29 cellular contexts compared by ENCODE assay signal in the genomic region with DNA sequence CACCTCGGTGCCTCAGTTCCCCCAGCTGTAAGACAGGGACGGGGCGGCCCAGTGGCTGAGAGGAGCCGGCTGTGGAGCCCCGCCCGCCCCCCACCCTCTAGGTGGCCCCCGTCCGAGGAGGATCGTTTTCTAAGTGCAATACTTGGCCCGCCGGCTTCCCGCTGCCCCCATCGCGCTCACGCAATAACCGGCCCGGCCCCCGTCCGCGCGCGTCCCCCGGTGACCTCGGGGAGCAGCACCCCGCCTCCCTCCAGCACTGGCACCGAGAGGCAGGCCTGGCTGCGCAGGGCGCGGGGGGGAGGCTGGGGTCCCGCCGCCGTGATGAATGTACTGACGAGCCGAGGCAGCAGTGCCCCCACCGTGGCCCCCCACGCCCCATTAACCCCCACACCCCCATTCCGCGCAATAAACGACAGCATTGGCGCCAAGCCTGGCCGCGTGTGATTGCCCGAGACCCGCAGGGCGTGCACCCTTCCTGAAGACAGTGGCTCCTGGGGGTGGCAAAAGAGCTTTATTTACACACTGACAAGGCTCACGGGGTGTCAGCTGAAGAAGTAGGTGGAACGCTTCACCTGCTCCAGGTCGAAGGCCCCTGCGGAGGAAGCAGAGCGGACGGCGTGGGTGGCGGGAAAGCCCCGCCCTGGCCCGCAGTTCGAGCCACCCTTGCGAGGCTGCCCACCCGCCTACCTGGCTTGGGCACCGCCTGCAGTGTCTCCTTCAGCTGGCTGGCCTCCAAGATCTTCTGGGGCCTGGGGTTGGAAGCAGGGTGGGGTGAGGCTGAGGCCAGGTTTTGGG. TPM values are rescaled to one million over a fixed set of nuclear protein-coding genes. Genes with fewer than 3 reads are reported as not detected.
A peak's percentile ranks its signal among the peaks of the same experiment; 100 is the strongest.
DNase-seq lines count a peak whose midpoint lies in the region; ATAC-seq, FAIRE-seq and TF ChIP-seq lines count a peak whose summit lies in the region.
"Had no signal": no experiment of that assay in that cellular context is flagged by ENCODE, and none has a peak within 500 bp of the region (broad histone marks: within the 10 kb centered on the region; RNA-seq: fewer than 3 reads in every experiment).

No MANE protein-coding gene starts in this region.

- H3K4me1 Mint-ChIP-seq in activated B cell treated with CpG ODN at 0.5 μM for 24 hours = peaks cover 6% of the 10 kb centered on the region
- H3K4me1 Mint-ChIP-seq: H9 had no signal

- no peaks in the 10 kb centered on the region for H3K27me3 ChIP-seq in SK-N-SH (ENCODE audit: insufficient read depth)
- peaks cover 8 to 28% (median 15%) of the 10 kb centered on the region in 3 donors for H3K27me3 ChIP-seq in sigmoid colon
- H3K27me3 ChIP-seq: SJCRH30 had no signal

- no peaks in the 10 kb centered on the region for H3K9me3 Mint-ChIP-seq in activated B cell treated with CpG ODN at 0.5 μM for 24 hours
- H3K9me3 Mint-ChIP-seq: H9, HFFc6 had no signal

- H3F3A ChIP-seq in SK-N-SH (replicated peaks; ENCODE audit: insufficient read depth) = peaks cover 1% of the 10 kb centered on the region

- TF ChIP-seq CTCF in activated B cell treated with CpG ODN at 0.5 μM for 24 hours (IDR thresholded peaks at IDR 0.05) = no peak
- no peak for TF ChIP-seq CTCF in kidney (IDR thresholded peaks at IDR 0.05; ENCODE audit: borderline replicate concordance, extremely low read depth, insufficient read depth)
- TF ChIP-seq CTCF in SK-N-SH (IDR thresholded peaks at IDR 0.05) = no peak
- TF ChIP-seq CTCF in sigmoid colon (IDR thresholded peaks at IDR 0.05) = no peak

- no peaks in the 10 kb centered on the region for H4K20me1 ChIP-seq in SK-N-SH (ENCODE audit: insufficient read depth)

- DNase-seq in NCI-H345 (lab: John Stamatoyannopoulos, UW) (peak; percentile 23), NCI-H345 treated with DMSO at 0.1 percent for 48 hours (lab: John Stamatoyannopoulos, UW; ENCODE audit: unreplicated experiment) (no peak), activated B cell treated with CpG ODN at 0.5 μM for 24 hours (no peak), kidney (peak; percentile 78), sciatic nerve (ENCODE audit: low spot score) (peak; percentile 65), SK-N-SH (no peak), sigmoid colon (no peak)
- DNase-seq in stimulated activated CD4-positive, alpha-beta T cell treated with anti-CD3 and anti-CD28 coated beads, Interleukin-12 subunit alpha, Interleukin-12 subunit beta, amount 100 ng/mL, for 4 hours = no peak
- DNase-seq: DMS53; GM23248; H9; HFFc6; IMR-90; NCI-H1092 treated with DMSO at 0.1 percent for 48 hours; NCI-H1436; NCI-H187 treated with DMSO at 0.1 percent for 48 hours; NCI-H2171 treated with DMSO at 0.1 percent for 48 hours; NCI-H446; NCI-H524 treated with DMSO at 0.1 percent for 48 hours; NCI-H82; NK-92 treated with Interleukin-12 subunit alpha and Interleukin-12 subunit beta, amount 100 ng/mL, for 24 hours; PC-3; SJCRH30 had no signal

- H3K36me3 Mint-ChIP-seq in activated B cell treated with CpG ODN at 0.5 μM for 24 hours (ENCODE audit: low read depth) = peaks cover 29% of the 10 kb centered on the region

- H3K9ac ChIP-seq in kidney (ENCODE audit: low read length in 2 of 2) = no peak overlapping the region
- H3K9ac ChIP-seq in SK-N-SH = no peak overlapping the region
- H3K9ac ChIP-seq: GM23248 had no signal

- no peak overlapping the region for H3K4me2 ChIP-seq in SK-N-SH

- H3K4me3 ChIP-seq in kidney (ENCODE audit: low read length in 2 of 2) (no peak overlapping the region), SK-N-SH (ENCODE audit: low read depth in 2 of 2, low read length in 1 of 2) (no peak overlapping the region), sigmoid colon (no peak overlapping the region)
- H3K4me3 ChIP-seq: GM23248, SJCRH30 had no signal

- H3K27me3 Mint-ChIP-seq in activated B cell treated with CpG ODN at 0.5 μM for 24 hours = peaks cover 3% of the 10 kb centered on the region

- TF ChIP-seq EP300 in SK-N-SH (IDR thresholded peaks at IDR 0.05; ENCODE audit: borderline replicate concordance in 1 of 2, low read depth in 1 of 2, low read length in 1 of 2) (no peak), sigmoid colon (IDR thresholded peaks at IDR 0.05) (no peak)

- no peak for TF ChIP-seq POLR2A in sigmoid colon (IDR thresholded peaks at IDR 0.05)

- H3K9me3 ChIP-seq in kidney (ENCODE audit: control insufficient read depth in 1 of 2, low read length in 2 of 2) (no peaks in the 10 kb centered on the region), SK-N-SH (no peaks in the 10 kb centered on the region), sigmoid colon (no peaks in the 10 kb centered on the region)
- H3K9me3 ChIP-seq: SJCRH30 had no signal

- no peak overlapping the region for H3K27ac ChIP-seq in kidney (ENCODE audit: low read depth in 2 of 2, low read length in 2 of 2)
- no peak overlapping the region for H3K27ac ChIP-seq in SK-N-SH (ENCODE audit: low read depth in 2 of 2, low read length in 1 of 2)
- H3K27ac ChIP-seq in sigmoid colon = no peak overlapping the region
- H3K27ac ChIP-seq: 22Rv1, GM23248, SJCRH30 had no signal

- TF ChIP-seq RAD21 in SK-N-SH (IDR thresholded peaks at IDR 0.05; ENCODE audit: low read length) = no peak

- no peak overlapping the region for H2AFZ ChIP-seq in SK-N-SH (ENCODE audit: low read depth)
- H2AFZ ChIP-seq: GM23248 had no signal

- whole genome bisulfite sequencing in SK-N-SH (ENCODE audit: low lambda C conversion rate) = 92% methylated on average over 50 of the region's 59 CpGs
- 61 to 86% methylated on average over 59 of the region's 59 CpGs for WGBS in sigmoid colon, 2 donors

- no peak overlapping the region for H3K27ac Mint-ChIP-seq in activated B cell treated with CpG ODN at 0.5 μM for 24 hours
- H3K27ac Mint-ChIP-seq: H9, HFFc6 had no signal

- no peaks in the 10 kb centered on the region for H3K36me3 ChIP-seq in kidney (ENCODE audit: control insufficient read depth in 1 of 2, insufficient read depth in 2 of 2, low read length in 2 of 2)
- H3K36me3 ChIP-seq in SK-N-SH (replicated peaks in 1 of 2; ENCODE audit: control insufficient read depth in 1 of 2, insufficient read depth in 2 of 2, low read length in 1 of 2) = peaks cover 0 to 41% of the 10 kb centered on the region in 2 experiments
- peaks cover 32 to 49% (median 43%) of the 10 kb centered on the region in 4 donors for H3K36me3 ChIP-seq in sigmoid colon

- POLR2A ChIA-PET in activated B cell treated with CpG ODN at 0.5 μM for 24 hours (lab: Charles Lee) = no interaction called here
- POLR2A ChIA-PET in SK-N-SH (lab: Yijun Ruan, JAX) = no interaction called here

- ATAC-seq in activated B cell treated with CpG ODN at 0.5 μM for 24 hours (ENCODE audit: low read depth) (peak; percentile 53), sciatic nerve (no peak)
- ATAC-seq: PC-3, Right ventricle myocardium inferior had no signal

- intact Hi-C loops in activated B cell treated with CpG ODN at 0.5 μM for 24 hours (cut with micrococcal nuclease) = loop anchor here (10.0 kb wide), 1 partner anchor 48 kb away; a partner anchor contains a TSS
- intact Hi-C loops in kidney (cut with DNase I) = no loop called here
- intact Hi-C loops in sciatic nerve (cut with DNase I) = no loop called here
- intact Hi-C loops in sigmoid colon (cut with DNase I) = no loop called here

- H3K9me2 ChIP-seq in SK-N-SH = no peaks in the 10 kb centered on the region

- FAIRE-seq in kidney (lab: Jason Lieb, UNC) = no peak
- FAIRE-seq: GM19239 had no signal

- no peaks in the 10 kb centered on the region for H3K4me1 ChIP-seq in kidney (ENCODE audit: control insufficient read depth in 1 of 2, insufficient read depth in 1 of 2, low read depth in 1 of 2, low read length in 2 of 2)
- no peaks in the 10 kb centered on the region for H3K4me1 ChIP-seq in SK-N-SH (ENCODE audit: control insufficient read depth in 1 of 2, insufficient read depth in 2 of 2, low read depth in 1 of 2, low read length in 1 of 2)
- peaks cover 0 to 6% (median 2%) of the 10 kb centered on the region in 4 donors for H3K4me1 ChIP-seq in sigmoid colon
- H3K4me1 ChIP-seq: SJCRH30 had no signal

- no peaks in the 10 kb centered on the region for H3K79me2 ChIP-seq in SK-N-SH (ENCODE audit: insufficient read depth)

- CTCF ChIA-PET in activated B cell treated with CpG ODN at 0.5 μM for 24 hours (lab: Charles Lee) = no interaction called here
- CTCF ChIA-PET in SK-N-SH (lab: Yijun Ruan, JAX) = interaction anchor here (0.9 kb wide), 1 partner anchor 12 kb away, joined by 8 read pairs; no protein-coding TSS in a partner anchor

- no peak overlapping the region for H3K4me3 Mint-ChIP-seq in activated B cell treated with CpG ODN at 0.5 μM for 24 hours
- H3K4me3 Mint-ChIP-seq: H9, HFFc6 had no signal

RNA-seq across cellular contexts. Expression of a gene that starts 16.4 kb away (rescaled TPM):
- total RNA-seq in activated B cell treated with CpG ODN at 0.5 μM for 24 hours = 54.7 and 58.2 TPM in 2 replicates
- total RNA-seq in kidney = 49.8 TPM
- polyA plus RNA-seq in kidney (ENCODE audit: insufficient read depth, low read depth, low replicate concordance) = 117 TPM
- 36.1 TPM for total RNA-seq in sciatic nerve
- polyA plus RNA-seq in SK-N-SH (2012; rRNA removed) = 38.2 and 40.1 TPM in 2 replicates
- polyA plus RNA-seq in SK-N-SH (2012; cell fraction: cytosol; rRNA removed) = 9.6 and 13.7 TPM in 2 replicates
- 157 and 218 TPM in 2 replicates for polyA plus RNA-seq in SK-N-SH (2012; cell fraction: nucleus; rRNA removed)
- 10 to 100 TPM; 18.2 to 26.3 (median 22.3) TPM for total RNA-seq in sigmoid colon
- polyA plus RNA-seq in sigmoid colon = 10 to 100 TPM; 16.8 to 63.0 (median 30.3) TPM

RNA-seq across cellular contexts. Expression of a gene that starts 22.8 kb away (rescaled TPM):
- total RNA-seq in activated B cell treated with CpG ODN at 0.5 μM for 24 hours (0.64 and 0.73 TPM in 2 replicates), kidney (0.19 TPM), sciatic nerve (3.2 TPM), sigmoid colon (1 to 10 TPM in 1 of 4 donors, under 1 TPM in 1, not detected in 2; 0.99 to 1.7 TPM)
- polyA plus RNA-seq in kidney (ENCODE audit: insufficient read depth, low read depth, low replicate concordance) (0.71 TPM), SK-N-SH (2012; rRNA removed) (0.62 and 0.93 TPM in 2 replicates), sigmoid colon (under 1 TPM in 1 of 3 donors, not detected in 2; 0.20 TPM)
- polyA plus RNA-seq in SK-N-SH (2012; cell fraction: cytosol; rRNA removed) = 0.16 and 0.27 TPM in 2 replicates
- 3.5 and 4.7 TPM in 2 replicates for polyA plus RNA-seq in SK-N-SH (2012; cell fraction: nucleus; rRNA removed)
- total RNA-seq: Daoy, G401, IMR-90, Right ventricle myocardium inferior, RPMI7951, SJCRH30 had no signal
- polyA plus RNA-seq: GM23248 had no signal

RNA-seq across cellular contexts. Expression of a gene that starts 27.2 kb away (rescaled TPM):
- total RNA-seq in activated B cell treated with CpG ODN at 0.5 μM for 24 hours = 0.13 and 0.17 TPM in 2 replicates
- 0.31 TPM for total RNA-seq in kidney
- polyA plus RNA-seq in kidney (ENCODE audit: insufficient read depth, low read depth, low replicate concordance) = 1.3 TPM
- total RNA-seq in sciatic nerve = 0.27 TPM
- polyA plus RNA-seq in SK-N-SH (2012; rRNA removed) = 3.4 and 5.6 TPM in 2 replicates
- polyA plus RNA-seq in SK-N-SH (2012; cell fraction: cytosol; rRNA removed) = 4.4 and 8.7 TPM in 2 replicates
- polyA plus RNA-seq in SK-N-SH (2012; cell fraction: nucleus; rRNA removed) = 11.1 and 12.0 TPM in 2 replicates
- under 1 TPM in 3 of 4 donors, not detected in 1; 0.36 to 0.55 (median 0.54) TPM for total RNA-seq in sigmoid colon
- under 1 TPM in 2 of 3 donors, not detected in 1; 0.23 to 0.39 TPM for polyA plus RNA-seq in sigmoid colon

RNA-seq across cellular contexts. Expression of a gene that starts 44.5 kb away (rescaled TPM):
- total RNA-seq in activated B cell treated with CpG ODN at 0.5 μM for 24 hours = 150 and 152 TPM in 2 replicates
- total RNA-seq in kidney = 554 TPM
- polyA plus RNA-seq in kidney (ENCODE audit: insufficient read depth, low read depth, low replicate concordance) = 984 TPM
- total RNA-seq in sciatic nerve = 246 TPM
- polyA plus RNA-seq in SK-N-SH (2012; rRNA removed) = 745 and 835 TPM in 2 replicates
- 263 and 438 TPM in 2 replicates for polyA plus RNA-seq in SK-N-SH (2012; cell fraction: cytosol; rRNA removed)
- polyA plus RNA-seq in SK-N-SH (2012; cell fraction: nucleus; rRNA removed) = 422 and 627 TPM in 2 replicates
- 100 to 1,000 TPM; 423 to 500 (median 482) TPM for total RNA-seq in sigmoid colon
- 100 to 1,000 TPM; 218 to 715 (median 309) TPM for polyA plus RNA-seq in sigmoid colon

RNA-seq across cellular contexts. Expression of a gene that starts 46.1 kb away (rescaled TPM):
- 75.9 and 82.7 TPM in 2 replicates for total RNA-seq in activated B cell treated with CpG ODN at 0.5 μM for 24 hours
- total RNA-seq in kidney = 38.0 TPM
- polyA plus RNA-seq in kidney (ENCODE audit: insufficient read depth, low read depth, low replicate concordance) = 33.3 TPM
- 33.1 TPM for total RNA-seq in sciatic nerve
- 9.0 and 12.9 TPM in 2 replicates for polyA plus RNA-seq in SK-N-SH (2012; rRNA removed)
- 11.9 and 17.2 TPM in 2 replicates for polyA plus RNA-seq in SK-N-SH (2012; cell fraction: cytosol; rRNA removed)
- 43.5 and 64.4 TPM in 2 replicates for polyA plus RNA-seq in SK-N-SH (2012; cell fraction: nucleus; rRNA removed)
- 10 to 100 TPM; 39.2 to 57.1 (median 55.5) TPM for total RNA-seq in sigmoid colon
- polyA plus RNA-seq in sigmoid colon = 10 to 100 TPM; 33.5 to 58.8 (median 35.4) TPM

Comparison
In these comparisons a context has a peak if more than half of its experiments do, and no peak if none do; other contexts are left out.
1. DNase-seq: peak in NCI-H345 (single experiment), kidney (single experiment) and sciatic nerve (single experiment); none in NCI-H345 treated with DMSO at 0.1 percent for 48 hours (single experiment), activated B cell treated with CpG ODN at 0.5 μM for 24 hours (single experiment), SK-N-SH (single experiment), stimulated activated CD4-positive, alpha-beta T cell treated with anti-CD3 and anti-CD28 coated beads, Interleukin-12 subunit alpha, Interleukin-12 subunit beta, amount 100 ng/mL, for 4 hours (single experiment) and sigmoid colon (single experiment).